Comparison of ENCODE assay signal across 5 cellular contexts in genomic region chr11:33455827-33456226, GRCh38.
"Had no signal": no experiment of that assay in that cellular context is flagged by ENCODE, and none has a peak within 500 bp of the region (broad histone marks: within the 10 kb centered on the region; RNA-seq: fewer than 3 reads in every experiment).

No MANE protein-coding gene starts in this region.

- H3K27ac ChIP-seq: HL-60 had no signal

- H3K4me3 ChIP-seq: GM23338 had no signal

- H2AFZ ChIP-seq: GM23338 had no signal

- DNase-seq: H9, HCEC 1CT had no signal

- ATAC-seq: GM23338, HepG2 had no signal

- H3K4me2 ChIP-seq: GM23338 had no signal
